Comparison of ENCODE assay signal across 1 cellular context in the genomic region with DNA sequence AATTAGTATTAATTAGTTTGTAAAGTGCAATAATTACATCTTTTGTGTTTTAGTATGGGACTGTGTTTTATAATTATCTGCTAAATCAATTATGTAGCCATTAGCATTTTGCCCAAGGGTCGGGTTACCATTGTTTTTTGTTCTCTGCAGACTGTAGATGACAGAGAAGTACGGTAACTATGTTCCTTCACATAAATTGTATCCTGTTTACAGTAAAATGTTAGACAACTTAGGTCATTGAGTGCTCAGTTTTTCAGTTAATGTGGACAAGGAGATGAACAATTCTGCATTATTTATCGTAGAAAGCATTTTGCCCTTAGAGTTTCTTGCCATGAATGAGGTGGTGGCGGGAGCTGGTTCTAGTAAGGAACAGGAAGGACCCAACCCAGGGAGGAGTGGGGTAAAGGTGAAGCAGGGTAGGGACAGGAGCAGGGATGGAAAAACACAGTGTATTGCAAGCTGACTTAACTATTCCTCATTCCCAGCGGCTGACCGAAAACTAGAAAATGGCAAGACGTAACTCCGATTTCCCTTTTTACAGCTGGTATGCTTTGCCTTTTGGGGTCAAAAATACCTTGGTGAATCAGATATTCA.
TF ChIP-seq lines count a peak whose summit lies in the region.

No MANE protein-coding gene starts in this region.

TF ChIP-seq in H1, 55 proteins besides CTCF, POLR2A, EP300 and RAD21 (continued from another document):
- TF ChIP-seq CHD7 (IDR thresholded peaks at IDR 0.05; ENCODE audit: insufficient replicate concordance, low read length) (no peak), JUN (IDR thresholded peaks at IDR 0.05; ENCODE audit: low read depth, low read length) (no peak), SIX5 (IDR thresholded peaks at IDR 0.05; ENCODE audit: low read depth, low read length) (no peak), ZNF274 (IDR thresholded peaks at IDR 0.05; ENCODE audit: borderline replicate concordance, extremely low read depth, low read length) (no peak), BACH1 (IDR thresholded peaks at IDR 0.05; ENCODE audit: low read length) (no peak), RBBP5 (IDR thresholded peaks at IDR 0.05; ENCODE audit: borderline replicate concordance, low read depth, low read length) (no peak)
